In genomic region chr11:1128333-1129142, GRCh38 we compare ENCODE assay signal across 1 cellular context.
TF ChIP-seq lines count a peak whose summit lies in the region.

No MANE protein-coding gene starts in this region.

TF ChIP-seq in GM23338, 12 proteins besides CTCF, POLR2A, EP300 and RAD21 (continued from another document):
- TF ChIP-seq ZNF462 (CRISPR knock-in tag; IDR thresholded peaks at IDR 0.05) (no peak), JUNB (IDR thresholded peaks at IDR 0.05; ENCODE audit: unreplicated experiment) (no peak), CREB1 (CRISPR knock-in tag; IDR thresholded peaks at IDR 0.05; ENCODE audit: low read depth) (no peak), EZH2phosphoT487 (IDR thresholded peaks at IDR 0.05; ENCODE audit: unreplicated experiment) (no peak), POLR2AphosphoS5 (IDR thresholded peaks at IDR 0.05; ENCODE audit: low read depth) (no peak), EZH2 (IDR thresholded peaks at IDR 0.05; ENCODE audit: low read depth, unreplicated experiment) (no peak), ZNF331 (CRISPR knock-in tag; IDR thresholded peaks at IDR 0.05; ENCODE audit: low read depth) (no peak), ETS1 (IDR thresholded peaks at IDR 0.05) (no peak), STAT1 (IDR thresholded peaks at IDR 0.05; ENCODE audit: unreplicated experiment) (no peak)
TF ChIP-seq in GM23338: peak in this region for 0.
